ENCODE assay signal across 11 cellular contexts in the genomic region with DNA sequence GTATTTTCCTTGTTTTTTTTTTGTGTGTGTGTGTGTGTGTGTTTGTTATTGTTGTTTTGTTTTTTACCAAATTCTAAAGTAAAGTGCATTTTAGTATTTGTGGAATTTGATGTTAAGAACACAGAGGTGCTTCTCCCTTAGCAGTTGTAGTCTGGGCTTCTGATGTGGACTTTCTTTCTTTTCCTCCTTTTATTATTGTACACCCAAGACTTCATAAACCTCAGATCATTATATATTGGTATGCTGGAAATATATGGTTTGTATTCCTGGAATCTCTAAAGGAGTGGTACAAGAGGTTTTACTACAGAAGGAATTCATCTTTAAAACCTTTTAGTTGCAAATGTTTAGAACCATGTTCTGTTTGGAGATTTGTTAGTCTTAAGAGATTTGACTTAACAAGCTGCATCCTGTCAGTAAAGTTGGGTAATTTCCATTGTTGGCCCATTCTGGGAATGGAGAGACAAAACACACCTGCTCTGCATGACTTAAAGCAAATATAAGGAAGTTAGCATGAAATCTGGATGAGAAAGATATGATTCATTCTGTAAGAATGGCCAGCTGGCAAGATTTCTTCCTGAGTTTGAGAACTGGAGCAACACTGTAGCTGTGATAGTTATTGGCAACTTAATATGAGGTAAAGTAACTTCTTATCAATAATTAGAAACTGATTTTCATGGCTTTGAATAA.
DNase-seq lines count a peak whose midpoint lies in the region; ATAC-seq and TF ChIP-seq lines count a peak whose summit lies in the region.
"Had no signal": no experiment of that assay in that cellular context is flagged by ENCODE, and none has a peak within 500 bp of the region (broad histone marks: within the 10 kb centered on the region; RNA-seq: fewer than 3 reads in every experiment).

No MANE protein-coding gene starts in this region.

- H3K4me3 Mint-ChIP-seq in Calu3 (ENCODE audit: low read depth, unreplicated experiment) (peak overlapping the region; percentile 6), endothelial cell (ENCODE audit: unreplicated experiment) (peak overlapping the region; percentile 60), nephron (no peak overlapping the region)

- CTCF ChIA-PET in Calu3 (lab: Charles Lee) = interaction anchor here (1.2 kb wide), 1 partner anchor 151 kb away, joined by 3 read pairs; no protein-coding TSS in a partner anchor

- in situ Hi-C loops in KBM-7 (cut with MboI; ENCODE audit: low pct_unique_long_range_greater_than_20kb, low sequenced_read_pairs) = no loop called here

- no peak for TF ChIP-seq CTCF in Calu3 (IDR thresholded peaks at IDR 0.05; ENCODE audit: unreplicated experiment)
- no peak for TF ChIP-seq CTCF in endothelial cell (IDR thresholded peaks at IDR 0.05; ENCODE audit: unreplicated experiment)
- no peak for TF ChIP-seq CTCF in nephron (IDR thresholded peaks at IDR 0.05; ENCODE audit: unreplicated experiment in 3 of 3)

- peak; percentile 26 for DNase-seq in Calu3
- peak; percentile 65 for DNase-seq in KBM-7
- peak; percentile 23 for DNase-seq in endothelial cell (ENCODE audit: low spot score)
- no peak for DNase-seq in NCI-H510A treated with DMSO at 0.1 percent for 48 hours (lab: John Stamatoyannopoulos, UW)
- DNase-seq in GDM1 (lab: John Stamatoyannopoulos, UW) = no peak
- no peak for DNase-seq in T1000 (lab: John Stamatoyannopoulos, UW)
- DNase-seq: activated CD8-positive, alpha-beta memory T cell treated with anti-CD3 and anti-CD28 coated beads, Interleukin-2, amount 50 U/mL, for 48 hours; NCI-H1092; stimulated activated naive CD4-positive, alpha-beta T cell treated with Interleukin-2 at 50 U/mL for 16 hours had no signal

- H3K4me1 Mint-ChIP-seq in Calu3 (ENCODE audit: low read depth, unreplicated experiment) (peaks cover 18% of the 10 kb centered on the region), endothelial cell (ENCODE audit: unreplicated experiment) (peaks cover 47% of the 10 kb centered on the region), nephron (peaks cover 43% of the 10 kb centered on the region)

- BruUV-seq in Calu3 (replicated peaks; lab: Mats Ljungman, UMichigan) = no TSS peak

- H3K9me3 Mint-ChIP-seq in Calu3 (ENCODE audit: low read depth, unreplicated experiment) (no peaks in the 10 kb centered on the region), endothelial cell (ENCODE audit: unreplicated experiment) (no peaks in the 10 kb centered on the region), nephron (no peaks in the 10 kb centered on the region)

- ATAC-seq in GM18907 (IDR thresholded peaks at IDR 0.05; ENCODE audit: unreplicated experiment) = no peak

- no peaks in the 10 kb centered on the region for H3K36me3 Mint-ChIP-seq in Calu3 (ENCODE audit: insufficient read depth, unreplicated experiment)
- peaks cover 21% of the 10 kb centered on the region for H3K36me3 Mint-ChIP-seq in endothelial cell (ENCODE audit: low read depth, unreplicated experiment)
- peaks cover 55% of the 10 kb centered on the region for H3K36me3 Mint-ChIP-seq in nephron (ENCODE audit: low read depth)

- no peaks in the 10 kb centered on the region for H3K27me3 Mint-ChIP-seq in Calu3 (ENCODE audit: unreplicated experiment)
- no peaks in the 10 kb centered on the region for H3K27me3 Mint-ChIP-seq in endothelial cell (ENCODE audit: unreplicated experiment)
- no peaks in the 10 kb centered on the region for H3K27me3 Mint-ChIP-seq in nephron (ENCODE audit: low read depth)

- H3K27ac Mint-ChIP-seq in Calu3 (ENCODE audit: unreplicated experiment) (peak overlapping the region; percentile 80), endothelial cell (ENCODE audit: unreplicated experiment) (peak overlapping the region; percentile 99), nephron (peak overlapping the region; percentile 82 to 90 (median 89))

- intact Hi-C loops in Calu3 (cut with micrococcal nuclease; ENCODE audit: unreplicated experiment) = no loop called here

Comparison
In these comparisons a context has a peak if more than half of its experiments do, and no peak if none do; other contexts are left out.
1. DNase-seq: peak in Calu3 (single experiment), KBM-7 (single experiment) and endothelial cell (single experiment); none in NCI-H510A treated with DMSO at 0.1 percent for 48 hours (single experiment), GDM1 (single experiment) and T1000 (single experiment).
2. H3K4me3 Mint-ChIP-seq: peak in Calu3 (single experiment) and endothelial cell (single experiment); none in nephron (0 of 3).
3. Peak in every context shown above with its lines, with median percentiles within 50 percentile points of each other: H3K27ac Mint-ChIP-seq.